8 cellular contexts compared by ENCODE assay signal in genomic region chr7:75485979-75486643, GRCh38. TPM values are rescaled to one million over a fixed set of nuclear protein-coding genes. Genes with fewer than 3 reads are reported as not detected.
A peak's percentile ranks its signal among the peaks of the same experiment; 100 is the strongest.
DNase-seq lines count a peak whose midpoint lies in the region; ATAC-seq, FAIRE-seq and TF ChIP-seq lines count a peak whose summit lies in the region.
"Not testable (repeated sequence)": the region's sequence is repeated elsewhere in the genome, so short reads cannot be mapped to it uniquely, and the experiment has no call there.

Gene POM121C (minus strand): TSS chr7:75486299. CDS start chr7:75441496, 44,803 bp downstream.

- H3K27ac Mint-ChIP-seq in WTC11 = peak within 1 kb of the TSS; percentile 72; the same call in 1 of the 2 replicates

- H3K9me3 Mint-ChIP-seq in WTC11 = not testable (repeated sequence)

- peak within 1 kb of the TSS; percentile 73 for H3K4me3 ChIP-seq in bronchial epithelial cell (ENCODE audit: low read depth, low read length)

- peak within 1 kb of the TSS; percentile 90 for H3K4me3 Mint-ChIP-seq in WTC11

- not testable (repeated sequence) for FAIRE-seq in bronchial epithelial cell (lab: Jason Lieb, UNC)

- POLR2A ChIA-PET in WTC11 (lab: Charles Lee) = not testable (repeated sequence)

- H3K27me3 ChIP-seq in bronchial epithelial cell (ENCODE audit: control insufficient read depth, insufficient read depth, low read length) = not testable (repeated sequence)

- H3K36me3 ChIP-seq in bronchial epithelial cell (ENCODE audit: control insufficient read depth, insufficient read depth, low read length) = not testable (repeated sequence)

- not testable (repeated sequence) for TF ChIP-seq CTCF in WTC11 (IDR thresholded peaks at IDR 0.05); bronchial epithelial cell (IDR thresholded peaks at IDR 0.05; ENCODE audit: insufficient read depth, low read length, severe bottlenecking)

- not testable (repeated sequence) for H3K4me1 Mint-ChIP-seq in WTC11

- peak; percentile 73 for TF ChIP-seq POLR2A in GM18951 (IDR thresholded peaks at IDR 0.05; ENCODE audit: extremely low read depth, insufficient read depth, insufficient read length)

- DNase-seq in AG08395 (ENCODE audit: low spot score) (peak; percentile 92), NCI-H2227 treated with DMSO at 0.1 percent for 48 hours (lab: John Stamatoyannopoulos, UW) (peak; percentile 83), WTC11 (ENCODE audit: low spot score) (peak; percentile 96), bronchial epithelial cell (ENCODE audit: low read depth) (peak; percentile 77), inferior parietal cortex (ENCODE audit: extremely low spot score) (peak; percentile 90)
- peak; percentile 80 to 84 for DNase-seq in stimulated activated CD4-positive, alpha-beta T cell treated with anti-CD3 and anti-CD28 coated beads, Interleukin-12 subunit alpha, Interleukin-12 subunit beta, amount 100 ng/mL, for 24 hours (ENCODE audit: low read depth in 2 of 2)

- CTCF ChIA-PET in WTC11 (lab: Charles Lee) = interaction anchor here (0.6 to 1.3 kb wide), 2 partner anchors 116 to 276 kb away, joined by 3 to 8 read pairs; no protein-coding TSS in a partner anchor

- H3K36me3 Mint-ChIP-seq in WTC11 = not testable (repeated sequence)

- not testable (repeated sequence) for H3K27me3 Mint-ChIP-seq in WTC11 (ENCODE audit: low read depth)

- in situ Hi-C loops in GM18951 (cut with MboI; ENCODE audit: low sequenced_read_pairs, unreplicated experiment) = not testable (repeated sequence)

- ATAC-seq in HG03175 (IDR thresholded peaks at IDR 0.05; ENCODE audit: unreplicated experiment) (peak; percentile 97), WTC11 (peak; percentile 99)

TF ChIP-seq in WTC11, 78 proteins besides CTCF, POLR2A, EP300 and RAD21:
- TF ChIP-seq ETV6 (CRISPR knock-in tag; IDR thresholded peaks at IDR 0.05) (peak; percentile 87), E2F5 (CRISPR knock-in tag; IDR thresholded peaks at IDR 0.05) (0 out of 2 replicates have a peak, but pooled peaks have one; percentile 36), SMAD3 (CRISPR knock-in tag; IDR thresholded peaks at IDR 0.05; ENCODE audit: borderline replicate concordance) (peak; percentile 51; the same call in 1 of the 2 replicates), PRDM15 (CRISPR knock-in tag; IDR thresholded peaks at IDR 0.05) (peak; percentile 75), FOXK1 (CRISPR knock-in tag; IDR thresholded peaks at IDR 0.05) (peak; percentile 65), RELA (CRISPR knock-in tag; IDR thresholded peaks at IDR 0.05; ENCODE audit: borderline replicate concordance) (peak; percentile 40; the same call in 1 of the 2 replicates), HMGXB4 (CRISPR knock-in tag; IDR thresholded peaks at IDR 0.05) (peak; percentile 48; the same call in 1 of the 2 replicates), MAX (CRISPR knock-in tag; IDR thresholded peaks at IDR 0.05) (peak; percentile 62; the same call in 1 of the 2 replicates), GABPB1 (CRISPR knock-in tag; IDR thresholded peaks at IDR 0.05) (0 out of 2 replicates have a peak, but pooled peaks have one; percentile 46), FOXP4 (CRISPR knock-in tag; IDR thresholded peaks at IDR 0.05) (peak; percentile 79; the same call in 1 of the 2 replicates), ESRRA (CRISPR knock-in tag; IDR thresholded peaks at IDR 0.05; ENCODE audit: borderline replicate concordance) (0 out of 2 replicates have a peak, but pooled peaks have one; percentile 39)

RNA-seq across cellular contexts. Expression of gene POM121C, which starts in this region (rescaled TPM):
- total RNA-seq in WTC11 (2021) = 52.7 to 54.7 TPM (median 53.8 TPM) in 3 replicates
- total RNA-seq in bronchial epithelial cell = 7.4 and 12.1 TPM in 2 replicates

Comparison
In these comparisons a context has a peak if more than half of its experiments do, and no peak if none do; other contexts are left out.
1. Peak in every context shown above with its lines: DNase-seq, ATAC-seq and H3K4me3 ChIP-seq.